In the genomic region with DNA sequence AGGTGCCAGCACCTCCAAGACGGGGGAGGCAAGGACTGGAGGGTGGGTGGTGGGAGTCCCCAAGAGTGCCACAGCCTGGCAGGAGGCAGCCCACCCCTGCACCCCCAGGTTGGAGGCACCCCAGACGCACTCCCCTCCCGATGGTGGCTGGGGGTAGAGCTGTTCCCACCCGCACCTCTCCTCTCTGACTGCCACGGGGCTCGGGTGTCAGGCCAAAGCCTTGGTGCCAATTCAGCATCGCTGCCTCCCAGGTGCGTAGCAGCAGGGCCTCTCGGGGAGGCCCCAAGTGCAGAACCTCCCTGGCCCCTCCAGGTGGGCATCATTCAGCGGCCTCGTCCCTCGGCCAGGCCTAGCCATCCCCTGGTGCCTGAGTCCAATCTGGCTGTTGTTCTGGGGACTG, we compare ENCODE assay signal across 22 cellular contexts.
"Had no signal": no experiment of that assay in that cellular context is flagged by ENCODE, and none has a peak within 500 bp of the region (broad histone marks: within the 10 kb centered on the region; RNA-seq: fewer than 3 reads in every experiment).

No MANE protein-coding gene starts in this region.

- H3K36me3 ChIP-seq: colonic mucosa, esophagus muscularis mucosa, esophagus squamous epithelium, gastrocnemius medialis, gastroesophageal sphincter, heart left ventricle, heart right ventricle had no signal

- H3K4me1 ChIP-seq: colonic mucosa, esophagus muscularis mucosa, esophagus squamous epithelium, foreskin keratinocyte, gastrocnemius medialis, gastroesophageal sphincter, heart left ventricle, heart right ventricle had no signal

- H3K4me3 ChIP-seq: colonic mucosa, coronary artery, esophagus muscularis mucosa, esophagus squamous epithelium, gastrocnemius medialis, gastroesophageal sphincter, heart left ventricle, heart right ventricle had no signal

- DNase-seq: colonic mucosa; cortex of kidney; dermis blood vessel endothelial cell; effector CD4-positive, alpha-beta T cell; effector CD8-positive, alpha-beta T cell; effector memory CD4-positive, alpha-beta T cell; effector memory CD8-positive, alpha-beta T cell; endodermal cell; erythroblast; esophagus squamous epithelium; foreskin fibroblast; foreskin keratinocyte; foreskin melanocyte; gastrocnemius medialis; glutamatergic neuron; heart left ventricle; heart right ventricle had no signal

- H3K4me3 Mint-ChIP-seq: dendritic cell treated with granulocyte-macrophage colony-stimulating factor and Interleukin-4, amounts not matched to agents 40 ng/mL and 50 ng/mL, for 4 days; effector memory CD8-positive, alpha-beta T cell; endodermal cell had no signal

- H3K27ac Mint-ChIP-seq: dendritic cell treated with granulocyte-macrophage colony-stimulating factor and Interleukin-4, amounts not matched to agents 40 ng/mL and 50 ng/mL, for 4 days; effector memory CD8-positive, alpha-beta T cell; endodermal cell had no signal

- H3K27ac ChIP-seq: colonic mucosa, coronary artery, epithelial cell of prostate, esophagus muscularis mucosa, esophagus squamous epithelium, foreskin keratinocyte, gastrocnemius medialis, gastroesophageal sphincter, heart left ventricle, heart right ventricle had no signal

- H3K9me3 Mint-ChIP-seq: dendritic cell treated with granulocyte-macrophage colony-stimulating factor and Interleukin-4, amounts not matched to agents 40 ng/mL and 50 ng/mL, for 4 days; effector memory CD8-positive, alpha-beta T cell; endodermal cell had no signal

- H3K9me3 ChIP-seq: colonic mucosa, esophagus muscularis mucosa, esophagus squamous epithelium, gastrocnemius medialis, gastroesophageal sphincter, heart left ventricle, heart right ventricle had no signal

- H3K27me3 ChIP-seq: colonic mucosa had no signal
